18 cellular contexts compared by ENCODE assay signal in the genomic region with DNA sequence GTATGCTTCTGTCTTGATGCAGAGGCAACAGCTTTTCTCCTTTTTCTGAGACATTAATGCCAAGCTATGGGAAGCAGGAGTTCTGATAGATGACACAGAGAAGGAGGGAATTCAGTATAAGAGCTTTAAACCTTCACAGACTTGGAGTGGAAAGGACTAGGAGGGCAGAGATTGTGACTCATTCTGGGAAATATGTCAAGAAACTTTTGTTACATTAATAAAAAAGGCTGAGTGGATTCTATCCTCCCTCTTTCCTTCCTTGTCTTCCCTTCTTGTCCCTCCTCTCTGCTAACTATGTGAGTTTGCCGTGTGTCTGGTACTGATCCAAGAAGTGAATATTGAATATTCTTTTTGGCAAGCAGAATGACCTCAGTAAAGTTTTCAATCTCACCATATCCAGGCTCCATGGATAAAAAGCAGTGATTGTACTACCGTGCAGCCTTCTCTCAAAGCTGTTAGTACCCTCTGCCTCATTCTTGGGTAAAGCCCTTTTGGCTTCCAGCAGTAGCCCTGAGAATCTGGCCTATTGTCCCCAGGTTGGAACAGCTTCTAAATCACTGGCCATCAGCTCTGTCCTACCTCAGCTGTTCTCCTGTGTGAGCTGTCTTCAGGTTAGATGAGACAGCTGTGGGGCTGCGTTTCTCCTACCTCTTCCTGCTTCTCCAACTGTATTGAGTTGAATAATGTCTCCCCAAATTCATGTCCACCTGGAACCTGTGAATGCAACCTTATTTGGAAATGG.
DNase-seq lines count a peak whose midpoint lies in the region; ATAC-seq and TF ChIP-seq lines count a peak whose summit lies in the region.
"Had no signal": no experiment of that assay in that cellular context is flagged by ENCODE, and none has a peak within 500 bp of the region (broad histone marks: within the 10 kb centered on the region; RNA-seq: fewer than 3 reads in every experiment).

No MANE protein-coding gene starts in this region.

- DNase-seq in EH (ENCODE audit: low read depth): peak; percentile 70
- no peak for DNase-seq in RWPE2 (ENCODE audit: low spot score)
- peak; percentile 72 to 77 for DNase-seq in fibroblast of lung (ENCODE audit: low read depth in 2 of 2)
- DNase-seq in activated CD4-positive, alpha-beta memory T cell treated with anti-CD3 and anti-CD28 coated beads, Interleukin-2, amount 10 ng/mL, durations not matched to agents 7 days and 5 days: no peak
- no peak for DNase-seq in GM10266 (ENCODE audit: extremely low spot score)
- DNase-seq in natural killer cell: no peak
- DNase-seq: activated CD8-positive, alpha-beta memory T cell treated with anti-CD3 and anti-CD28 coated beads, Interleukin-2, amount 50 U/mL, for 4 hours; activated naive CD8-positive, alpha-beta T cell treated with anti-CD3 and anti-CD28 coated beads for 36 hours; CD4-positive, alpha-beta memory T cell; effector CD4-positive, alpha-beta T cell; KBM-7; NCI-H187; stimulated activated CD4-positive, alpha-beta T cell treated with anti-CD3 and anti-CD28 coated beads, Interleukin-4, amount 100 ng/mL, for 1 hour; stimulated activated naive CD4-positive, alpha-beta T cell treated with Interleukin-2 at 50 U/mL for 16 hours had no signal

- H3K4me2 ChIP-seq in fibroblast of lung (ENCODE audit: extremely low read depth, insufficient read depth, low read length) (peak overlapping the region; percentile 25), parathyroid adenoma (ENCODE audit: low read length) (no peak overlapping the region)

- no peak overlapping the region for H3K27ac Mint-ChIP-seq in activated CD4-positive, alpha-beta memory T cell treated with anti-CD3 and anti-CD28 coated beads, Interleukin-2, amount 10 ng/mL, durations not matched to agents 7 days and 5 days
- H3K27ac Mint-ChIP-seq in natural killer cell: no peak overlapping the region
- H3K27ac Mint-ChIP-seq: activated naive CD8-positive, alpha-beta T cell treated with anti-CD3 and anti-CD28 coated beads for 36 hours; CD4-positive, alpha-beta memory T cell had no signal

- peaks cover 15% of the 10 kb centered on the region for H3K36me3 Mint-ChIP-seq in activated CD4-positive, alpha-beta memory T cell treated with anti-CD3 and anti-CD28 coated beads, Interleukin-2, amount 10 ng/mL, durations not matched to agents 7 days and 5 days (ENCODE audit: low read depth)
- peaks cover 12% of the 10 kb centered on the region for H3K36me3 Mint-ChIP-seq in natural killer cell

- H4K20me1 ChIP-seq in fibroblast of lung (ENCODE audit: control insufficient read depth, extremely low read depth, insufficient read depth, low read length): no peaks in the 10 kb centered on the region

- no peaks in the 10 kb centered on the region for H3K4me1 ChIP-seq in RWPE2 (ENCODE audit: insufficient read depth, poor library complexity, severe bottlenecking)
- H3K4me1 ChIP-seq in fibroblast of lung (ENCODE audit: control insufficient read depth, extremely low read depth, insufficient read depth, low read length): peaks cover 2% of the 10 kb centered on the region
- H3K4me1 ChIP-seq in parathyroid adenoma: peaks cover 18% of the 10 kb centered on the region
- H3K4me1 ChIP-seq: prostate gland had no signal

- H2AFZ ChIP-seq in fibroblast of lung (ENCODE audit: low read length) (no peak overlapping the region), parathyroid adenoma (peak overlapping the region; percentile 81)

- H3K9me3 ChIP-seq in RWPE2 (ENCODE audit: severe bottlenecking) (no peaks in the 10 kb centered on the region), fibroblast of lung (ENCODE audit: control insufficient read depth, insufficient read depth, low read depth, low read length) (no peaks in the 10 kb centered on the region), parathyroid adenoma (ENCODE audit: control insufficient read depth, low read length) (no peaks in the 10 kb centered on the region)
- H3K9me3 ChIP-seq: prostate gland had no signal

- H3K27me3 ChIP-seq in RWPE2 (ENCODE audit: insufficient read depth, poor library complexity, severe bottlenecking) (no peaks in the 10 kb centered on the region), fibroblast of lung (ENCODE audit: control insufficient read depth, insufficient read depth, low read length) (no peaks in the 10 kb centered on the region), parathyroid adenoma (ENCODE audit: control insufficient read depth, insufficient read depth, low read length) (no peaks in the 10 kb centered on the region)

- no peak overlapping the region for H3K9ac ChIP-seq in fibroblast of lung (ENCODE audit: insufficient read depth, low read length)
- no peak overlapping the region for H3K9ac ChIP-seq in parathyroid adenoma

- POLR2A ChIA-PET in activated CD4-positive, alpha-beta memory T cell treated with anti-CD3 and anti-CD28 coated beads, Interleukin-2, amount 10 ng/mL, durations not matched to agents 7 days and 5 days (lab: Charles Lee): no interaction called here

- TF ChIP-seq CTCF in RWPE2 (IDR thresholded peaks at IDR 0.05; ENCODE audit: poor library complexity, severe bottlenecking) (no peak), fibroblast of lung (conservative IDR thresholded peaks at IDR 0.05 in 1 of 2, IDR thresholded peaks at IDR 0.05 in 1 of 2; ENCODE audit: low read depth in 1 of 2, low read length in 2 of 2) (no peak), parathyroid adenoma (IDR thresholded peaks at IDR 0.05) (no peak), GM10266 (IDR thresholded peaks at IDR 0.05; ENCODE audit: control insufficient read depth, insufficient read depth, low read depth, missing control alignments) (no peak), natural killer cell (IDR thresholded peaks at IDR 0.05) (no peak)

- H3K27ac ChIP-seq in RWPE2 (ENCODE audit: poor library complexity, severe bottlenecking) (no peak overlapping the region), fibroblast of lung (ENCODE audit: insufficient read depth, low read length) (no peak overlapping the region), parathyroid adenoma (peak overlapping the region; percentile 57)
- H3K27ac ChIP-seq: prostate gland, VCaP had no signal

- no peaks in the 10 kb centered on the region for H3K4me1 Mint-ChIP-seq in activated CD4-positive, alpha-beta memory T cell treated with anti-CD3 and anti-CD28 coated beads, Interleukin-2, amount 10 ng/mL, durations not matched to agents 7 days and 5 days
- H3K4me1 Mint-ChIP-seq in natural killer cell: peaks cover 0 to 6% of the 10 kb centered on the region in 2 donors
- H3K4me1 Mint-ChIP-seq: activated naive CD8-positive, alpha-beta T cell treated with anti-CD3 and anti-CD28 coated beads for 36 hours had no signal

- H3K4me3 ChIP-seq in RWPE2 (ENCODE audit: severe bottlenecking) (no peak overlapping the region), fibroblast of lung (replicated peaks in 1 of 4; ENCODE audit: control extremely low read depth in 1 of 4, insufficient read depth in 1 of 4, low read depth in 3 of 4, low read length in 4 of 4) (no peak overlapping the region), parathyroid adenoma (ENCODE audit: low read depth, low read length) (no peak overlapping the region)
- H3K4me3 ChIP-seq: prostate gland had no signal

- peaks cover 23% of the 10 kb centered on the region for H3K9me3 Mint-ChIP-seq in activated CD4-positive, alpha-beta memory T cell treated with anti-CD3 and anti-CD28 coated beads, Interleukin-2, amount 10 ng/mL, durations not matched to agents 7 days and 5 days
- peaks cover 5 to 6% of the 10 kb centered on the region in 2 donors for H3K9me3 Mint-ChIP-seq in natural killer cell

- H3K36me3 ChIP-seq in RWPE2 (ENCODE audit: low read depth): no peaks in the 10 kb centered on the region
- no peaks in the 10 kb centered on the region for H3K36me3 ChIP-seq in fibroblast of lung (ENCODE audit: control insufficient read depth, insufficient read depth, low read length)
- H3K36me3 ChIP-seq in parathyroid adenoma (ENCODE audit: control insufficient read depth, insufficient read depth, low read length): no peaks in the 10 kb centered on the region
- H3K36me3 ChIP-seq: prostate gland had no signal

- CTCF ChIA-PET in activated CD4-positive, alpha-beta memory T cell treated with anti-CD3 and anti-CD28 coated beads, Interleukin-2, amount 10 ng/mL, durations not matched to agents 7 days and 5 days (lab: Charles Lee): no interaction called here

- ATAC-seq in RWPE2 (ENCODE audit: low read depth) (peak; percentile 36; the same call in 2 of the 3 replicates), HG03045 (IDR thresholded peaks at IDR 0.05; ENCODE audit: unreplicated experiment) (no peak), natural killer cell (no peak)

- H3K79me2 ChIP-seq in fibroblast of lung (ENCODE audit: control insufficient read depth, insufficient read depth, low read length) (no peaks in the 10 kb centered on the region), parathyroid adenoma (no peaks in the 10 kb centered on the region)

- intact Hi-C loops in natural killer cell (cut with micrococcal nuclease): no loop called here

- no peaks in the 10 kb centered on the region for H3K27me3 Mint-ChIP-seq in activated CD4-positive, alpha-beta memory T cell treated with anti-CD3 and anti-CD28 coated beads, Interleukin-2, amount 10 ng/mL, durations not matched to agents 7 days and 5 days
- H3K27me3 Mint-ChIP-seq in natural killer cell (ENCODE audit: low read depth in 2 of 2): no peaks in the 10 kb centered on the region
- H3K27me3 Mint-ChIP-seq: activated naive CD8-positive, alpha-beta T cell treated with anti-CD3 and anti-CD28 coated beads for 36 hours; CD4-positive, alpha-beta memory T cell had no signal

- no peak overlapping the region for H3K4me3 Mint-ChIP-seq in activated CD4-positive, alpha-beta memory T cell treated with anti-CD3 and anti-CD28 coated beads, Interleukin-2, amount 10 ng/mL, durations not matched to agents 7 days and 5 days
- no peak overlapping the region for H3K4me3 Mint-ChIP-seq in natural killer cell
- H3K4me3 Mint-ChIP-seq: activated naive CD8-positive, alpha-beta T cell treated with anti-CD3 and anti-CD28 coated beads for 36 hours; CD4-positive, alpha-beta memory T cell had no signal

Comparison
In these comparisons a context has a peak if more than half of its experiments do, and no peak if none do; other contexts are left out.
1. DNase-seq: peak in EH (single experiment) and fibroblast of lung (2 of 2); none in RWPE2 (single experiment), activated CD4-positive, alpha-beta memory T cell treated with anti-CD3 and anti-CD28 coated beads, Interleukin-2, amount 10 ng/mL, durations not matched to agents 7 days and 5 days (single experiment), GM10266 (single experiment) and natural killer cell (single experiment).